ENCODE assay signal across 20 cellular contexts in the genomic region with DNA sequence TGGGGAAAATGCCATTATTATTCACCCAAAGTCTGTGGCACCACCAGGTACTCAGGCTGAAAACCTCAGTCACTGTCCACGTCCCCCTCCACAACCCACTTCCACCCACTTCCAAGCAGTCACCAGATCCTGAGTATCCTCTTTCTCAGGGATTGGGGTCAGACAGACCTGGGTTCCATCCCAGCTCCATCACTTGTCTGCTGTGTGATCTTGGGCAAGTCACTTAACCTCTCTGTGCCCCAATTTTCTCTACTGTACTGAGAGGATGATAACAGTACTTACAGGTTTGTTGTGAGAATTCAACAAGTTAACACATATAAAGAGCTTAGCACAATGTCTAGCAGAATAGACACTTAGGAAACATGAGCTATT. TPM values are rescaled to one million over a fixed set of nuclear protein-coding genes. Genes with fewer than 3 reads are reported as not detected.
DNase-seq lines count a peak whose midpoint lies in the region; ATAC-seq, FAIRE-seq and TF ChIP-seq lines count a peak whose summit lies in the region.
"Had no signal": no experiment of that assay in that cellular context is flagged by ENCODE, and none has a peak within 500 bp of the region (broad histone marks: within the 10 kb centered on the region; RNA-seq: fewer than 3 reads in every experiment).

No MANE protein-coding gene starts in this region.

- WGBS in A549 (ENCODE audit: missing lambda C conversion rate): 80% methylated on average over 1 of the region's 1 CpG
- WGBS in HepG2 (ENCODE audit: low lambda C conversion rate): 55% methylated on average over 1 of the region's 1 CpG

- H3K9ac ChIP-seq in HepG2 (ENCODE audit: insufficient read depth, low read depth, low read length): no peak overlapping the region
- H3K9ac ChIP-seq: GM23248 had no signal

- H3K4me2 ChIP-seq in A549 (no peak overlapping the region), GM23338 (no peak overlapping the region; the same call in 1 of the 2 replicates), HepG2 (ENCODE audit: low read depth, low read length) (no peak overlapping the region)

- no peak for TF ChIP-seq RAD21 in A549 (conservative IDR thresholded peaks at IDR 0.05 in 1 of 2, IDR thresholded peaks at IDR 0.05 in 1 of 2)
- no peak for TF ChIP-seq RAD21 in HepG2 (CRISPR knock-in tag; IDR thresholded peaks at IDR 0.05)

- FAIRE-seq in A549 (lab: Jason Lieb, UNC): no peak
- FAIRE-seq in HepG2 (lab: Jason Lieb, UNC): no peak
- FAIRE-seq: GM12878 had no signal

- H3K4me3 Mint-ChIP-seq in GM23338: no peak overlapping the region
- H3K4me3 Mint-ChIP-seq in WTC11: 0 out of 2 replicates have a peak overlapping the region, but pooled peaks have one; percentile 7
- H3K4me3 Mint-ChIP-seq: CD4-positive, alpha-beta T cell had no signal

- CTCF ChIA-PET in A549 (lab: Yijun Ruan, JAX) (interaction anchor here (1.0 to 1.4 kb wide), 5 partner anchors 10 to 48 kb away, joined by 3 to 4 read pairs (median 4); no protein-coding TSS in a partner anchor), WTC11 (lab: Charles Lee) (interaction anchor here (0.6 to 3.8 kb wide), 51 partner anchors 10 to 1773 kb away, joined by 3 to 87 read pairs (median 6); partner anchors contain the start of gene FOXO6), HepG2 (lab: Yijun Ruan, JAX; ENCODE audit: low intra/inter-chr PET ratio, low total read pairs) (no interaction called here)

- H3K4me1 Mint-ChIP-seq in GM23338 (peaks cover 8% of the 10 kb centered on the region), WTC11 (peaks cover 11% of the 10 kb centered on the region)

- TF ChIP-seq CTCF in A549 (IDR thresholded peaks at IDR 0.05) (no peak), GM23338 (conservative IDR thresholded peaks at IDR 0.05; ENCODE audit: low read depth in 2 of 2) (no peak), WTC11 (IDR thresholded peaks at IDR 0.05) (peak; percentile 5; the same call in 1 of the 2 replicates), HepG2 (CRISPR knock-in tag; IDR thresholded peaks at IDR 0.05) (no peak)

- H3K9me3 ChIP-seq in A549 (no peaks in the 10 kb centered on the region), HepG2 (ENCODE audit: low read length) (no peaks in the 10 kb centered on the region)
- H3K9me3 ChIP-seq: BE2C had no signal

- in situ Hi-C loops in HepG2 (cut with HindIII; ENCODE audit: extremely low pct_ligation_motif_present, low pct_unique_long_range_greater_than_20kb): no loop called here

- H3K27ac ChIP-seq in A549 (no peak overlapping the region), GM23338 (ENCODE audit: low read depth) (no peak overlapping the region), HepG2 (ENCODE audit: extremely low read length, insufficient read depth, low read length) (no peak overlapping the region)
- H3K27ac ChIP-seq: GM23248 had no signal

- no peaks in the 10 kb centered on the region for H3K9me2 ChIP-seq in GM23338 (ENCODE audit: insufficient read depth)

- peaks cover 10% of the 10 kb centered on the region for H3K27me3 Mint-ChIP-seq in GM23338 (ENCODE audit: insufficient read depth, low read depth, poor library complexity)
- H3K27me3 Mint-ChIP-seq in WTC11 (ENCODE audit: low read depth): no peaks in the 10 kb centered on the region; the same call in 1 of the 2 replicates

- H3F3A ChIP-seq in GM23338 (replicated peaks; ENCODE audit: low read depth): no peaks in the 10 kb centered on the region

- DNase-seq in A549 (ENCODE audit: low read depth in 1 of 2, low spot score in 1 of 2): no peak
- no peak for DNase-seq in GM23338 (ENCODE audit: low spot score)
- DNase-seq in WTC11 (ENCODE audit: low spot score): no peak
- no peak for DNase-seq in HepG2 (ENCODE audit: low spot score)
- no peak for DNase-seq in T-helper 1 cell
- DNase-seq in central memory CD4-positive, alpha-beta T cell: no peak
- no peak for DNase-seq in DMS153 treated with DMSO at 0.1 percent for 48 hours (lab: John Stamatoyannopoulos, UW; ENCODE audit: unreplicated experiment)
- DNase-seq: BE2C; CD4-positive, alpha-beta T cell; COR-L47; DND-41; GM23248; MG63; NCI-H1417; NCI-H1694 treated with DMSO at 0.1 percent for 48 hours; NCI-H2107; NCI-H446 treated with DMSO at 0.1 percent for 48 hours; Right ventricle myocardium superior had no signal

- H3K4me1 ChIP-seq in A549 (no peaks in the 10 kb centered on the region), GM23338 (ENCODE audit: insufficient read depth) (no peaks in the 10 kb centered on the region), HepG2 (ENCODE audit: insufficient read depth, low read length) (no peaks in the 10 kb centered on the region)
- H3K4me1 ChIP-seq: BE2C had no signal

- no TSS peak for BruUV-seq in HepG2 (replicated peaks; lab: Mats Ljungman, UMichigan)

- H3K27me3 ChIP-seq in GM23338 (ENCODE audit: insufficient read depth) (no peaks in the 10 kb centered on the region), HepG2 (ENCODE audit: control insufficient read depth in 1 of 2, insufficient read depth in 2 of 2, low read length in 2 of 2) (no peaks in the 10 kb centered on the region)
- H3K27me3 ChIP-seq: BE2C, MG63 had no signal

- H3K27ac Mint-ChIP-seq in GM23338 (no peak overlapping the region), WTC11 (no peak overlapping the region; the same call in 1 of the 2 replicates)
- H3K27ac Mint-ChIP-seq: CD4-positive, alpha-beta T cell had no signal

- intact Hi-C loops in HepG2 (cut with micrococcal nuclease; ENCODE audit: unreplicated experiment): no loop called here

- H4K20me1 ChIP-seq in GM23338 (replicated peaks; ENCODE audit: insufficient read depth) (no peaks in the 10 kb centered on the region), HepG2 (ENCODE audit: insufficient read depth, low read length) (no peaks in the 10 kb centered on the region)

- H2AFZ ChIP-seq in GM23338: peak overlapping the region; percentile 7; the same call in 1 of the 2 replicates
- H2AFZ ChIP-seq in HepG2 (ENCODE audit: low read length): no peak overlapping the region
- H2AFZ ChIP-seq: GM23248 had no signal

- ATAC-seq in A549 (no peak), GM23338 (peak; percentile 41), WTC11 (peak; percentile 28), HepG2 (no peak)

- H3K36me3 ChIP-seq in GM23338 (ENCODE audit: insufficient read depth) (no peaks in the 10 kb centered on the region), HepG2 (replicated peaks in 1 of 2; ENCODE audit: control insufficient read depth in 1 of 2, insufficient read depth in 2 of 2, low read length in 2 of 2) (no peaks in the 10 kb centered on the region)
- H3K36me3 ChIP-seq: BE2C, MG63 had no signal

- no peaks in the 10 kb centered on the region for H3K79me2 ChIP-seq in GM23338 (replicated peaks; ENCODE audit: insufficient read depth)
- H3K79me2 ChIP-seq in HepG2 (ENCODE audit: insufficient read depth, low read length): no peaks in the 10 kb centered on the region

- H3K4me3 ChIP-seq in A549 (no peak overlapping the region), GM23338 (peak overlapping the region; percentile 1; the same call in 1 of the 2 replicates), HepG2 (replicated peaks in 1 of 3; ENCODE audit: insufficient read depth in 1 of 3, low read depth in 2 of 3, low read length in 3 of 3) (no peak overlapping the region)
- H3K4me3 ChIP-seq: GM12878, GM23248, MG63 had no signal

- peaks cover 7% of the 10 kb centered on the region; the same call in 2 of the 3 replicates for H3K9me3 Mint-ChIP-seq in GM23338
- H3K9me3 Mint-ChIP-seq in WTC11: peaks cover 18% of the 10 kb centered on the region
- H3K9me3 Mint-ChIP-seq: CD4-positive, alpha-beta T cell had no signal

- POLR2A ChIA-PET in A549 (lab: Yijun Ruan, JAX): no interaction called here
- POLR2A ChIA-PET in WTC11 (lab: Charles Lee): interaction anchor here (0.6 to 1.4 kb wide), 2 partner anchors 40 to 184 kb away, joined by 3 to 4 read pairs; no protein-coding TSS in a partner anchor
- POLR2A ChIA-PET in HepG2 (lab: Yijun Ruan, JAX): no interaction called here

- H3K36me3 Mint-ChIP-seq in GM23338 (ENCODE audit: low read depth) (no peaks in the 10 kb centered on the region), WTC11 (peaks cover 3% of the 10 kb centered on the region; the same call in 1 of the 2 replicates)

- no peak for TF ChIP-seq EP300 in A549 (IDR thresholded peaks at IDR 0.05)
- TF ChIP-seq EP300 in HepG2 (IDR thresholded peaks at IDR 0.05; ENCODE audit: low read depth in 2 of 2, low read length in 2 of 2): no peak
- no peak for TF ChIP-seq EP300 in HepG2 (CRISPR knock-in tag; IDR thresholded peaks at IDR 0.05; ENCODE audit: borderline replicate concordance)

- no peak for TF ChIP-seq POLR2A in A549 (IDR thresholded peaks at IDR 0.05; ENCODE audit: low read length)
- no peak for TF ChIP-seq POLR2A in HepG2 (IDR thresholded peaks at IDR 0.05; ENCODE audit: insufficient read depth in 1 of 2, low read depth in 2 of 2, low read length in 2 of 2)

RNA-seq across cellular contexts. Expression of gene FOXO6, which starts 29.7 kb away (rescaled TPM):
- polyA plus RNA-seq in A549 (2011; rRNA removed) (0.05 and 0.10 TPM in 2 replicates), A549 (2017; fragmentation: RNase III; extraction: RNeasy Plus Mini Kit Qiagen cat#74134 plus additional on column Dnase treatment) (0.18 to 0.25 TPM (median 0.22 TPM) in 3 replicates), GM23338 (2016; fragmentation: Nextera tagmentation; extraction: Ambion mirVana) (0.66 and 0.68 TPM in 2 replicates), HepG2 (2011; rRNA removed) (not detected in 2 replicates)
- 0.16 and 0.27 TPM in 2 replicates for polyA plus RNA-seq in A549 (2012; cell fraction: cytosol; rRNA removed)
- polyA plus RNA-seq in A549 (2012; cell fraction: nucleus; rRNA removed): 0.22 and 0.47 TPM in 2 replicates
- polyA minus RNA-seq in A549 (2011; rRNA and poly(A)+ RNA removed): 0.15 and 0.17 TPM in 2 replicates
- total RNA-seq in GM23338 (2014; rRNA removed; shearing (Covaris generic)): 4.2 and 4.5 TPM in 2 replicates
- total RNA-seq in WTC11 (2021) (5.4 to 7.4 TPM (median 7.0 TPM) in 3 replicates), HepG2 (2016; rRNA removed; fragmentation: Illumina TruSeq; extraction: Trizol) (0.13 TPM in 1 of 2 replicates, not detected in the other)
- total RNA-seq in HepG2 (2016; cell fraction: cytosol; rRNA removed; fragmentation: Illumina TruSeq; extraction: Trizol; ENCODE audit: low read depth): not detected in 2 replicates
- 0.06 TPM in 1 of 2 replicates, not detected in the other for total RNA-seq in HepG2 (2016; cell fraction: insoluble cytoplasmic fraction; rRNA removed; fragmentation: Illumina TruSeq; extraction: Trizol)
- total RNA-seq in HepG2 (2016; cell fraction: membrane; rRNA removed; fragmentation: Illumina TruSeq; extraction: Trizol): 0.07 TPM in 1 of 2 replicates, not detected in the other
- total RNA-seq in HepG2 (2016; cell fraction: nucleus; rRNA removed; fragmentation: Illumina TruSeq; extraction: Trizol): 0.25 TPM in 1 of 2 replicates, not detected in the other
- not detected in 2 replicates for polyA plus RNA-seq in HepG2 (2011; cell fraction: cytosol; rRNA removed)
- not detected in 2 replicates for polyA plus RNA-seq in HepG2 (2011; cell fraction: nucleus; rRNA removed)
- 0.07 TPM in 1 of 2 replicates, not detected in the other for polyA plus RNA-seq in HepG2 (2012)
- not detected in 2 replicates for polyA plus RNA-seq in HepG2 (2016; cell fraction: cytosol; fragmentation: Illumina TruSeq; extraction: Trizol; ENCODE audit: low read depth)
- 0.11 and 0.15 TPM in 2 replicates for polyA plus RNA-seq in HepG2 (2016; cell fraction: insoluble cytoplasmic fraction; fragmentation: Illumina TruSeq; extraction: Trizol; ENCODE audit: low read depth)
- polyA plus RNA-seq in HepG2 (2016; cell fraction: membrane; fragmentation: Illumina TruSeq; extraction: Trizol; ENCODE audit: low read depth): 0.06 TPM in 1 of 2 replicates, not detected in the other
- polyA plus RNA-seq in HepG2 (2016; cell fraction: nucleus; fragmentation: Illumina TruSeq; extraction: Trizol; ENCODE audit: insufficient read depth, low read depth): not detected in 2 replicates
- polyA minus RNA-seq in HepG2 (2011; rRNA and poly(A)+ RNA removed; ENCODE audit: low replicate concordance): 0.54 TPM in 1 of 2 replicates, not detected in the other
- not detected in 2 replicates for polyA minus RNA-seq in HepG2 (2011; cell fraction: cytosol; rRNA and poly(A)+ RNA removed)
- not detected in 2 replicates for polyA minus RNA-seq in HepG2 (2011; cell fraction: nucleus; rRNA and poly(A)+ RNA removed)
- total RNA-seq: GM12878, GM23248, RPMI7951 had no signal
- polyA plus RNA-seq: GM23248 had no signal

Comparison
In these comparisons a context has a peak if more than half of its experiments do, and no peak if none do; other contexts are left out.
1. ATAC-seq: peak in GM23338 (single experiment) and WTC11 (single experiment); none in A549 (0 of 2) and HepG2 (single experiment).